28 cellular contexts compared by ENCODE assay signal in genomic region chr3:146511402-146512134, GRCh38. TPM values are rescaled to one million over a fixed set of nuclear protein-coding genes. Genes with fewer than 3 reads are reported as not detected.
DNase-seq lines count a peak whose midpoint lies in the region; ATAC-seq, FAIRE-seq and TF ChIP-seq lines count a peak whose summit lies in the region.
"Had no signal": no experiment of that assay in that cellular context is flagged by ENCODE, and none has a peak within 500 bp of the region (broad histone marks: within the 10 kb centered on the region; RNA-seq: fewer than 3 reads in every experiment).

No MANE protein-coding gene starts in this region.

- ATAC-seq in body of pancreas = peak; percentile 89
- ATAC-seq in left lung = peak; percentile 75
- peak; percentile 86 to 91 (median 90) for ATAC-seq in pancreas
- no peak for ATAC-seq in GM19035 (IDR thresholded peaks at IDR 0.05; ENCODE audit: unreplicated experiment)
- ATAC-seq: activated CD4-positive, CD25-positive, alpha-beta regulatory T cell treated with anti-CD3 and anti-CD28 coated beads, Interleukin-2, amount 50 U/mL, for 24 hours; heart right ventricle; natural killer cell; Right ventricle myocardium inferior had no signal

- H3K27me3 ChIP-seq in body of pancreas (no peaks in the 10 kb centered on the region), left lung (no peaks in the 10 kb centered on the region), pancreas (no peaks in the 10 kb centered on the region)
- H3K27me3 ChIP-seq: cardiac muscle cell, heart right ventricle, ovary, sigmoid colon, vagina had no signal

- H3K36me3 ChIP-seq in body of pancreas (replicated peaks in 1 of 2; ENCODE audit: insufficient read depth in 1 of 2, low read depth in 2 of 2) = peaks cover 0 to 3% of the 10 kb centered on the region in 2 donors
- H3K36me3 ChIP-seq in left lung = peaks cover 0 to 60% of the 10 kb centered on the region in 2 donors
- no peaks in the 10 kb centered on the region for H3K36me3 ChIP-seq in pancreas
- H3K36me3 ChIP-seq: cardiac muscle cell, ovary, vagina had no signal

- H3K9me3 ChIP-seq in body of pancreas (no peaks in the 10 kb centered on the region), left lung (no peaks in the 10 kb centered on the region), pancreas (no peaks in the 10 kb centered on the region)
- H3K9me3 ChIP-seq: heart right ventricle, ovary, sigmoid colon, vagina had no signal

- H3K4me3 ChIP-seq in body of pancreas (no peak overlapping the region), left lung (no peak overlapping the region), pancreas (no peak overlapping the region)
- H3K4me3 ChIP-seq: cardiac muscle cell, heart right ventricle, ovary, sigmoid colon, vagina had no signal

- WGBS in body of pancreas, 2 donors = 19 to 32% methylated on average over 3 of the region's 3 CpGs
- WGBS in pancreas, 2 donors = 13 to 30% methylated on average over 3 of the region's 3 CpGs

- intact Hi-C loops in body of pancreas (cut with DNase I) (no loop called here), left lung (cut with DNase I) (no loop called here), pancreas (cut with DNase I) (no loop called here)

- TF ChIP-seq CTCF in body of pancreas (IDR thresholded peaks at IDR 0.05) = no peak
- TF ChIP-seq CTCF in left lung (IDR thresholded peaks at IDR 0.05) = no peak
- TF ChIP-seq CTCF in pancreas (IDR thresholded peaks at IDR 0.05) = no peak

- TF ChIP-seq POLR2A in body of pancreas (IDR thresholded peaks at IDR 0.05) = peak in 2 of 3 donors; percentile 41 to 49

- peak; percentile 20 for FAIRE-seq in pancreas (lab: Jason Lieb, UNC)
- FAIRE-seq: endothelial cell of umbilical vein had no signal

- in situ Hi-C loops in Caki2 (cut with HindIII; ENCODE audit: low pct_unique_long_range_greater_than_20kb, low sequenced_read_pairs) = no loop called here

- H3K27ac ChIP-seq in body of pancreas = peak overlapping the region; percentile 68 to 88 (median 84)
- H3K27ac ChIP-seq in left lung = peak overlapping the region in 1 of 2 donors; percentile 39
- H3K27ac ChIP-seq in pancreas = peak overlapping the region; percentile 47 to 85 (median 84)
- H3K27ac ChIP-seq: C4-2B, cardiac muscle cell, heart right ventricle, sigmoid colon, vagina had no signal

- DNase-seq in Caki2 (ENCODE audit: low read depth) (peak; percentile 57), body of pancreas (peak in 2 of 4 donors; percentile 39 to 60), left lung (no peak), pancreas (peak in 1 of 6 donors; percentile 30), NCI-H226 (no peak), middle frontal gyrus (ENCODE audit: extremely low spot score, low spot score) (no peak), T1000 (lab: John Stamatoyannopoulos, UW) (no peak)
- DNase-seq: activated CD4-positive, alpha-beta memory T cell treated with anti-CD3 and anti-CD28 coated beads, Interleukin-2, amount 10 ng/mL, durations not matched to agents 7 days and 5 days; dermis blood vessel endothelial cell; DMS 273 treated with DMSO at 0.1 percent for 48 hours; GF-D8; HCEC 1CT; heart right ventricle; natural killer cell; NCI-H187 treated with DMSO at 0.1 percent for 48 hours; NCI-H345; NCI-H82; ovary; sigmoid colon had no signal

- H3K4me1 ChIP-seq in body of pancreas (peaks cover 51% of the 10 kb centered on the region), left lung (peaks cover 0 to 13% of the 10 kb centered on the region in 2 donors), pancreas (peaks cover 11 to 52% (median 42%) of the 10 kb centered on the region in 3 donors)

RNA-seq across cellular contexts. Expression of gene PLSCR1, which starts 32.8 kb away (rescaled TPM):
- 46.7 and 47.6 TPM in 2 replicates for total RNA-seq in Caki2 (2014; rRNA removed; shearing (Covaris generic); ENCODE audit: low replicate concordance)
- 10 to 100 TPM; 61.7 to 64.9 TPM for total RNA-seq in body of pancreas
- total RNA-seq in left lung = 100 to 1,000 TPM in 1 of 2 donors, 10 to 100 TPM in 1; 92.9 to 126 TPM
- 100 to 1,000 TPM in 1 of 6 donors, 10 to 100 TPM in 5; 35.0 to 117 (median 40.7) TPM for total RNA-seq in pancreas
- 10 to 100 TPM; 23.8 to 46.8 TPM for polyA plus RNA-seq in pancreas

RNA-seq across cellular contexts. Expression of gene PLSCR2, which starts 42.2 kb away (rescaled TPM):
- not detected in 2 replicates for total RNA-seq in Caki2 (2014; rRNA removed; shearing (Covaris generic); ENCODE audit: low replicate concordance)
- not detected for total RNA-seq in body of pancreas
- 1 to 10 TPM in 1 of 2 donors, under 1 TPM in 1; 0.73 to 1.2 TPM for total RNA-seq in left lung
- 1 to 10 TPM in 1 of 6 donors, under 1 TPM in 5; 0.35 to 1.2 (median 0.72) TPM for total RNA-seq in pancreas
- under 1 TPM; 0.30 to 0.77 TPM for polyA plus RNA-seq in pancreas
- total RNA-seq: activated CD4-positive, alpha-beta memory T cell treated with anti-CD3 and anti-CD28 coated beads, Interleukin-2, amount 10 ng/mL, durations not matched to agents 7 days and 5 days; cardiac muscle cell; endothelial cell of umbilical vein; heart right ventricle; Right ventricle myocardium inferior; sigmoid colon; subcutaneous adipose tissue; vagina had no signal
- polyA plus RNA-seq: AG04450, cardiac muscle cell, endothelial cell of umbilical vein, heart right ventricle, ovary had no signal
